In the genomic region with DNA sequence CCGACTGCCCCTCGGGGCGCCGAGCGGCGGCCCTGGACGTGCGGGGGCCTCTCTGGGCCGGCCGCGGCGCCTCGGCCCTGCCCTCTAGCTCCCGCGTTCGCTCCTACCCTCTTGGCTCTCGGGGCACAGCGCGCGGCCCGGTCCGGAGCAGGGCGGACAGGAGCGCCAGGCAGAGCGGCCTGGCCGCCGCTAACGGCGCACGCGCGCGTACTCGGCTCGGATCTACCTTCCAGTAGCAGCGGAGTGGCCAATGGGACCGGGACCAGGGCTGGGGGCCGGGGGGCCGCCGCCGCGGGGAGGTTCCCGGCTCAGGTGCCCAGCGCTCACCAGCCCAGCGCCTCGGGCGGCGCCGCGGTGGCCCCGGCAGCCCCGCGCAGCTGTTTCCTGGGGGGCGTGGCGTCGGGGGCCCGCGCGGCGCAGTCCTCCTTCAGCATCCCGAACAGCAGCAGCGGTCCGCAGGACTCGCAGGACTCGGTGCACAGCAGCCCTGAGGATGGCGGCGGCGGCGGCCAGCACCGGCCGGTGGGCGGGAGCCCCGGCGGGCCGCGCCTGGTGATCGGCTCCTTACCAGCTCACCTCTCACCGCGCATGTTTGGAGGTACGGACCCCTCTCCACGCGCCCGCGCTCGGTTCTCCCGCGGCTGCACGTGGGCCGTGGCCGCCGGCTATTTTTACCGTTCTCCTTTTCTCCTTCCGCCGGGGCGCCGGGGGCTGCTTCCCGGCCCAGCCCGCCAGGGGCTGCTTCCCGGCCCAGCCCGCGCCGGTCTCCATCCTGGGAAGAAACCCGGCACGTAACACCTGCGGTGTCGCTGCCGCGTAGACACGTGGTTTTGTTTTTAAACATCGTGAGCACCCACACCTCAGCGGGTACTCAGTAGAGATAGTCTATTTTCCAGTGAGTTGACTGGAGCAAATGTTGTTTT, we compare ENCODE assay signal across 8 cellular contexts.
DNase-seq lines count a peak whose midpoint lies in the region; ATAC-seq and TF ChIP-seq lines count a peak whose summit lies in the region.
"Not testable (repeated sequence)": the region's sequence is repeated elsewhere in the genome, so short reads cannot be mapped to it uniquely, and the experiment has no call there.

No MANE protein-coding gene starts in this region.

- not testable (repeated sequence) for H3K27me3 Mint-ChIP-seq in activated T-helper 17 cell treated with anti-CD3 and anti-CD28 coated beads, Interleukin-2, amount 50 U/mL, for 72 hours

- H2BK120ac ChIP-seq in IMR-90 (ENCODE audit: low read depth, low read length): 0 out of 2 replicates have a peak overlapping the region, but pooled peaks have one; percentile 4

- H3K4me1 Mint-ChIP-seq in activated T-helper 17 cell treated with anti-CD3 and anti-CD28 coated beads, Interleukin-2, amount 50 U/mL, for 72 hours: peaks cover 10% of the 10 kb centered on the region

- intact Hi-C loops in IMR-90 (cut with micrococcal nuclease): loop anchor here (1.0 to 5.0 kb wide), 2 partner anchors 146 to 238 kb away; a partner anchor contains a TSS

- peak overlapping the region; percentile 72 for H2BK5ac ChIP-seq in IMR-90 (ENCODE audit: low read depth, low read length, poor library complexity, severe bottlenecking)

- in situ Hi-C loops in IMR-90 (cut with MboI; ENCODE audit: low sequenced_read_pairs): not testable (repeated sequence)

- not testable (repeated sequence) for H2BK20ac ChIP-seq in IMR-90 (ENCODE audit: low read depth, low read length)

- H3K4me1 ChIP-seq in IMR-90 (ENCODE audit: control insufficient read depth, insufficient read depth, low read length); Peyer's patch; mucosa of stomach (ENCODE audit: control insufficient read depth, insufficient read depth, low read length): not testable (repeated sequence)

- not testable (repeated sequence) for H2BK15ac ChIP-seq in IMR-90 (ENCODE audit: low read depth, low read length)

- H3K9me3 ChIP-seq in IMR-90 (ENCODE audit: control insufficient read depth, insufficient read depth, low read length); Peyer's patch; mucosa of stomach (ENCODE audit: control insufficient read depth, low read length): not testable (repeated sequence)

- H3K9me3 Mint-ChIP-seq in activated T-helper 17 cell treated with anti-CD3 and anti-CD28 coated beads, Interleukin-2, amount 50 U/mL, for 72 hours: not testable (repeated sequence)

- peak overlapping the region; percentile 70 for H3K9ac ChIP-seq in IMR-90 (ENCODE audit: low read depth, low read length)
- peak overlapping the region; percentile 69 for H3K9ac ChIP-seq in mucosa of stomach (ENCODE audit: low read length)

- peak overlapping the region; percentile 69 for H3K4me2 ChIP-seq in IMR-90 (ENCODE audit: low read depth, low read length)

- H3K36me3 Mint-ChIP-seq in activated T-helper 17 cell treated with anti-CD3 and anti-CD28 coated beads, Interleukin-2, amount 50 U/mL, for 72 hours (ENCODE audit: low read depth): not testable (repeated sequence)

- H4K20me1 ChIP-seq in IMR-90 (ENCODE audit: insufficient read depth, low read length): not testable (repeated sequence)

- not testable (repeated sequence) for H3K9me1 ChIP-seq in IMR-90 (ENCODE audit: insufficient read depth, low read length)

- H3K4ac ChIP-seq in IMR-90 (ENCODE audit: low read depth, low read length): not testable (repeated sequence)

- H3K27ac Mint-ChIP-seq in activated T-helper 17 cell treated with anti-CD3 and anti-CD28 coated beads, Interleukin-2, amount 50 U/mL, for 72 hours: not testable (repeated sequence)

- H2AK5ac ChIP-seq in IMR-90 (ENCODE audit: low read depth, low read length): not testable (repeated sequence)

- CTCF ChIA-PET in IMR-90 (lab: Yijun Ruan, JAX): not testable (repeated sequence)

- WGBS in IMR-90 (ENCODE audit: extremely low coverage in 2 of 2, insufficient read length in 1 of 2), 2 experiments: 2% methylated on average over 34 of the region's 111 CpGs; no CpG with 5 or more reads in 1 of the 2 experiments

- not testable (repeated sequence) for H2AK9ac ChIP-seq in IMR-90 (replicated peaks; ENCODE audit: low read depth, low read length, poor library complexity)

- POLR2A ChIA-PET in IMR-90 (lab: Charles Lee; ENCODE audit: unreplicated experiment): not testable (repeated sequence)

- peak overlapping the region; percentile 100 for H3K4me3 ChIP-seq in IMR-90 (ENCODE audit: insufficient read depth, low read depth, low read length)
- peak overlapping the region; percentile 62 to 72 (median 71) for H3K4me3 ChIP-seq in Peyer's patch
- peak overlapping the region; percentile 14 for H3K4me3 ChIP-seq in mucosa of stomach (ENCODE audit: low read length)

- TF ChIP-seq RAD21 in IMR-90 (IDR thresholded peaks at IDR 0.05; ENCODE audit: low read length): not testable (repeated sequence)

- dilution Hi-C loops in IMR-90 (cut with HindIII; ENCODE audit: low sequenced_read_pairs, unreplicated experiment): not testable (repeated sequence)

- TF ChIP-seq CTCF in IMR-90 (conservative IDR thresholded peaks at IDR 0.05; ENCODE audit: low read depth, low read length); Peyer's patch (IDR thresholded peaks at IDR 0.05): not testable (repeated sequence)

- H3K4me3 Mint-ChIP-seq in activated T-helper 17 cell treated with anti-CD3 and anti-CD28 coated beads, Interleukin-2, amount 50 U/mL, for 72 hours: peak overlapping the region; percentile 76

- not testable (repeated sequence) for H3K18ac ChIP-seq in IMR-90 (ENCODE audit: low read depth, low read length)

- H4K5ac ChIP-seq in IMR-90 (ENCODE audit: low read depth, low read length): not testable (repeated sequence)

- H3K27me3 ChIP-seq in IMR-90 (ENCODE audit: control insufficient read depth, insufficient read depth, low read length); Peyer's patch; mucosa of stomach (ENCODE audit: control insufficient read depth, insufficient read depth, low read length): not testable (repeated sequence)

- peak overlapping the region; percentile 81 for H2AFZ ChIP-seq in IMR-90 (replicated peaks; ENCODE audit: low read length, poor library complexity)

- DNase-seq in DMS53 treated with DMSO at 0.1 percent for 48 hours (lab: John Stamatoyannopoulos, UW; ENCODE audit: unreplicated experiment) (peak; percentile 81), IMR-90 (peak; percentile 55), Peyer's patch (peak; percentile 31 to 82 (median 76)), fibroblast of gingiva (ENCODE audit: low read depth) (peak; percentile 65)
- peak in 4 of 6 experiments; percentile 7 to 35 (median 16) for DNase-seq in stimulated activated naive CD4-positive, alpha-beta T cell (lab: John Stamatoyannopoulos, UW)

- TF ChIP-seq POLR2A in IMR-90 (IDR thresholded peaks at IDR 0.05; ENCODE audit: low read depth, low read length); Peyer's patch (IDR thresholded peaks at IDR 0.05): not testable (repeated sequence)

- not testable (repeated sequence) for H3K79me1 ChIP-seq in IMR-90 (ENCODE audit: low read depth in 1 of 2, low read length in 2 of 2)

- H3K27ac ChIP-seq in IMR-90 (ENCODE audit: insufficient read depth, low read length): peak overlapping the region; percentile 87; the same call in 1 of the 2 replicates
- H3K27ac ChIP-seq in Peyer's patch: peak overlapping the region; percentile 78 to 87 (median 84)

- ATAC-seq in GM21786 (IDR thresholded peaks at IDR 0.05; ENCODE audit: unreplicated experiment) (peak; percentile 66), IMR-90 (ENCODE audit: low read depth) (peak; percentile 92)
- ATAC-seq in activated T-helper 17 cell treated with anti-CD3 and anti-CD28 coated beads, Interleukin-2, amount 50 U/mL, for 72 hours (replicated peaks): peak; percentile 72

- H3K36me3 ChIP-seq in IMR-90 (ENCODE audit: control insufficient read depth, insufficient read depth, low read length); Peyer's patch; mucosa of stomach (ENCODE audit: control insufficient read depth, insufficient read depth, low read length): not testable (repeated sequence)

- BruUV-seq in IMR-90 (replicated peaks; lab: Mats Ljungman, UMichigan): not testable (repeated sequence)

- H4K91ac ChIP-seq in IMR-90 (ENCODE audit: insufficient read depth, low read depth, low read length): not testable (repeated sequence)

- H3K56ac ChIP-seq in IMR-90 (ENCODE audit: extremely low read depth, insufficient read depth, low read length): not testable (repeated sequence)

- not testable (repeated sequence) for H3K14ac ChIP-seq in IMR-90 (replicated peaks; ENCODE audit: low read depth, low read length)

- H4K8ac ChIP-seq in IMR-90 (ENCODE audit: low read depth in 2 of 2, low read length in 2 of 2): not testable (repeated sequence)

- H3K23ac ChIP-seq in IMR-90 (ENCODE audit: low read depth, low read length): not testable (repeated sequence)

Comparison
In these comparisons a context has a peak if more than half of its experiments do, and no peak if none do; other contexts are left out.
1. Peak in every context shown above with its lines: DNase-seq, ATAC-seq, H3K4me3 ChIP-seq and H3K27ac ChIP-seq.
2. DNase-seq: peak in every context shown above with its lines; median percentile 81 in DMS53 treated with DMSO at 0.1 percent for 48 hours; 76 in Peyer's patch; 65 in fibroblast of gingiva; 55 in IMR-90; 16 in stimulated activated naive CD4-positive, alpha-beta T cell.
3. H3K4me3 ChIP-seq: peak in every context shown above with its lines; median percentile 100 in IMR-90; 71 in Peyer's patch; 14 in mucosa of stomach.